8 cellular contexts compared by ENCODE assay signal in genomic region chr15:40593588-40594428, GRCh38. TPM values are rescaled to one million over a fixed set of nuclear protein-coding genes. Genes with fewer than 3 reads are reported as not detected.
DNase-seq lines count a peak whose midpoint lies in the region; ATAC-seq and TF ChIP-seq lines count a peak whose summit lies in the region.

Gene KNL1, plus strand, starts transcription at chr15:40594249. Its CDS starts 8,683 bp downstream, at chr15:40602932.

- no peaks in the 10 kb centered on the region for H3K9me3 ChIP-seq in T-helper 17 cell (ENCODE audit: control insufficient read depth, low read length, poor library complexity, severe bottlenecking)
- H3K9me3 ChIP-seq in left ventricle myocardium inferior (replicated peaks), result no peaks in the 10 kb centered on the region
- H3K9me3 ChIP-seq in upper lobe of right lung, result no peaks in the 10 kb centered on the region

- H3K4me3 Mint-ChIP-seq in T-helper 17 cell, result peak within 1 kb of the TSS; percentile 97

- H3K4me3 ChIP-seq in left ventricle myocardium inferior (peak within 1 kb of the TSS; percentile 76), upper lobe of right lung (peak within 1 kb of the TSS; percentile 76)

- peaks cover 25% of the 10 kb centered on the region for H3K4me1 Mint-ChIP-seq in T-helper 17 cell

- H3K27ac ChIP-seq in left ventricle myocardium inferior (replicated peaks), result peak within 1 kb of the TSS; percentile 94
- peak within 1 kb of the TSS; percentile 96 for H3K27ac ChIP-seq in upper lobe of right lung

- peak; percentile 76 for ATAC-seq in HG02938 (IDR thresholded peaks at IDR 0.05; ENCODE audit: unreplicated experiment)
- ATAC-seq in T-helper 17 cell, result peak; percentile 82
- peak; percentile 93 for ATAC-seq in upper lobe of right lung

- H3K4me1 ChIP-seq in left ventricle myocardium inferior (peaks cover 14% of the 10 kb centered on the region), upper lobe of right lung (no peaks in the 10 kb centered on the region)

- no peaks in the 10 kb centered on the region for H3K36me3 ChIP-seq in left ventricle myocardium inferior
- no peaks in the 10 kb centered on the region for H3K36me3 ChIP-seq in upper lobe of right lung

- peaks cover 6% of the 10 kb centered on the region for H3K27me3 Mint-ChIP-seq in T-helper 17 cell

- H3K27me3 ChIP-seq in left ventricle myocardium inferior (ENCODE audit: low read depth), result no peaks in the 10 kb centered on the region
- H3K27me3 ChIP-seq in upper lobe of right lung, result no peaks in the 10 kb centered on the region

- intact Hi-C loops in left ventricle myocardium inferior (cut with micrococcal nuclease) (no loop called here), posterior vena cava (cut with DNase I) (no loop called here), upper lobe of right lung (cut with DNase I) (no loop called here)

- DNase-seq in NCI-H187 (lab: John Stamatoyannopoulos, UW) (peak; percentile 68 to 92), T-helper 17 cell (peak; percentile 77 to 80 (median 77)), amygdala (lab: John Stamatoyannopoulos, UW) (peak; percentile 39 to 98 (median 90)), left ventricle myocardium inferior (peak; percentile 83), posterior vena cava (ENCODE audit: low spot score) (peak; percentile 95), upper lobe of right lung (peak; percentile 91)

- TF ChIP-seq CTCF in left ventricle myocardium inferior (IDR thresholded peaks at IDR 0.05; ENCODE audit: borderline replicate concordance) (no peak), upper lobe of right lung (IDR thresholded peaks at IDR 0.05) (no peak)

- TF ChIP-seq POLR2A in GM15510 (IDR thresholded peaks at IDR 0.05; ENCODE audit: borderline replicate concordance, extremely low read depth, insufficient read length), result peak; percentile 75

- peaks cover 3% of the 10 kb centered on the region for H3K36me3 Mint-ChIP-seq in T-helper 17 cell (ENCODE audit: low read depth)

- peak within 1 kb of the TSS; percentile 99 for H3K27ac Mint-ChIP-seq in T-helper 17 cell

RNA-seq across cellular contexts. Expression of gene KNL1, which starts in this region (rescaled TPM):
- total RNA-seq in T-helper 17 cell (1 to 10 TPM in 1 of 2 donors, under 1 TPM in 1; 0.77 to 4.6 TPM), left ventricle myocardium inferior (0.96 TPM), posterior vena cava (under 1 TPM; 0.52 to 0.79 TPM), upper lobe of right lung (0.61 TPM)

Comparison
In these comparisons a context has a peak if more than half of its experiments do, and no peak if none do; other contexts are left out.
1. Peak in every context shown above with its lines: DNase-seq, ATAC-seq, H3K4me3 ChIP-seq and H3K27ac ChIP-seq.
2. Peak in DNase-seq, H3K4me3 ChIP-seq and H3K27ac ChIP-seq in left ventricle myocardium inferior; RNA of the gene not detected or under 1 TPM.
3. Peak in DNase-seq in posterior vena cava; RNA of the gene not detected or under 1 TPM.
4. Peak in DNase-seq, ATAC-seq, H3K4me3 ChIP-seq and H3K27ac ChIP-seq in upper lobe of right lung; RNA of the gene not detected or under 1 TPM.